Comparison of ENCODE assay signal across 1 cellular context in the genomic region with DNA sequence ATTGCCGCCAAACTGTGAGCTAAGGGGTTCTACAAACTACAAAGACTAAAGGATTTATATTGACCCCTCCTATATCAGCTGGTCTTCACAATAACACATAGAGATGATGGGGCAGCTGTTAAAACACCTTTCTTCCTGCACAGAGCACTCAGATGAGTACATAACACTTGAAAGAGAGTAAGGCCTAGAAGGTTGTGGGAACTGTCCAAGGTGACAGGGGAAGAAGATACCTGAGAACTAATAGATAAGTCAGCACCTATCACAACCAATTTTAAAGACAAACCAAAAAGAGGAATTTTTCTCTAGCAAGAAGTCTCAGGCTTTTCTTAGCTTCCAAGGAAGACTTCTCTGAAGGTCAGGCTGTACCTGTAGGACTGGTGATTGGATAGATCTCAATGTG.
A peak's percentile ranks its signal among the peaks of the same experiment; 100 is the strongest.
TF ChIP-seq lines count a peak whose summit lies in the region.

No MANE protein-coding gene starts in this region.

TF ChIP-seq in HCT116, 20 proteins besides CTCF, POLR2A, EP300 and RAD21 (continued from another document):
- TF ChIP-seq, protein P1, sequence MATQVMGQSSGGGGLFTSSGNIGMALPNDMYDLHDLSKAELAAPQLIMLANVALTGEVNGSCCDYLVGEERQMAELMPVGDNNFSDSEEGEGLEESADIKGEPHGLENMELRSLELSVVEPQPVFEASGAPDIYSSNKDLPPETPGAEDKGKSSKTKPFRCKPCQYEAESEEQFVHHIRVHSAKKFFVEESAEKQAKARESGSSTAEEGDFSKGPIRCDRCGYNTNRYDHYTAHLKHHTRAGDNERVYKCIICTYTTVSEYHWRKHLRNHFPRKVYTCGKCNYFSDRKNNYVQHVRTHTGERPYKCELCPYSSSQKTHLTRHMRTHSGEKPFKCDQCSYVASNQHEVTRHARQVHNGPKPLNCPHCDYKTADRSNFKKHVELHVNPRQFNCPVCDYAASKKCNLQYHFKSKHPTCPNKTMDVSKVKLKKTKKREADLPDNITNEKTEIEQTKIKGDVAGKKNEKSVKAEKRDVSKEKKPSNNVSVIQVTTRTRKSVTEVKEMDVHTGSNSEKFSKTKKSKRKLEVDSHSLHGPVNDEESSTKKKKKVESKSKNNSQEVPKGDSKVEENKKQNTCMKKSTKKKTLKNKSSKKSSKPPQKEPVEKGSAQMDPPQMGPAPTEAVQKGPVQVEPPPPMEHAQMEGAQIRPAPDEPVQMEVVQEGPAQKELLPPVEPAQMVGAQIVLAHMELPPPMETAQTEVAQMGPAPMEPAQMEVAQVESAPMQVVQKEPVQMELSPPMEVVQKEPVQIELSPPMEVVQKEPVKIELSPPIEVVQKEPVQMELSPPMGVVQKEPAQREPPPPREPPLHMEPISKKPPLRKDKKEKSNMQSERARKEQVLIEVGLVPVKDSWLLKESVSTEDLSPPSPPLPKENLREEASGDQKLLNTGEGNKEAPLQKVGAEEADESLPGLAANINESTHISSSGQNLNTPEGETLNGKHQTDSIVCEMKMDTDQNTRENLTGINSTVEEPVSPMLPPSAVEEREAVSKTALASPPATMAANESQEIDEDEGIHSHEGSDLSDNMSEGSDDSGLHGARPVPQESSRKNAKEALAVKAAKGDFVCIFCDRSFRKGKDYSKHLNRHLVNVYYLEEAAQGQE (IDR thresholded peaks at IDR 0.05; ENCODE audit: low read depth), result peak; percentile 48
- no peak for TF ChIP-seq CBX3 (IDR thresholded peaks at IDR 0.05; ENCODE audit: low read depth)
- TF ChIP-seq, protein P2, sequence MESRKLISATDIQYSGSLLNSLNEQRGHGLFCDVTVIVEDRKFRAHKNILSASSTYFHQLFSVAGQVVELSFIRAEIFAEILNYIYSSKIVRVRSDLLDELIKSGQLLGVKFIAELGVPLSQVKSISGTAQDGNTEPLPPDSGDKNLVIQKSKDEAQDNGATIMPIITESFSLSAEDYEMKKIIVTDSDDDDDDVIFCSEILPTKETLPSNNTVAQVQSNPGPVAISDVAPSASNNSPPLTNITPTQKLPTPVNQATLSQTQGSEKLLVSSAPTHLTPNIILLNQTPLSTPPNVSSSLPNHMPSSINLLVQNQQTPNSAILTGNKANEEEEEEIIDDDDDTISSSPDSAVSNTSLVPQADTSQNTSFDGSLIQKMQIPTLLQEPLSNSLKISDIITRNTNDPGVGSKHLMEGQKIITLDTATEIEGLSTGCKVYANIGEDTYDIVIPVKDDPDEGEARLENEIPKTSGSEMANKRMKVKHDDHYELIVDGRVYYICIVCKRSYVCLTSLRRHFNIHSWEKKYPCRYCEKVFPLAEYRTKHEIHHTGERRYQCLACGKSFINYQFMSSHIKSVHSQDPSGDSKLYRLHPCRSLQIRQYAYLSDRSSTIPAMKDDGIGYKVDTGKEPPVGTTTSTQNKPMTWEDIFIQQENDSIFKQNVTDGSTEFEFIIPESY (IDR thresholded peaks at IDR 0.05; ENCODE audit: extremely low read depth, insufficient replicate concordance, low read length), result no peak
